ENCODE assay signal across 10 cellular contexts in genomic region chr22:23237201-23237798, GRCh38. TPM values are rescaled to one million over a fixed set of nuclear protein-coding genes. Genes with fewer than 3 reads are reported as not detected.
DNase-seq lines count a peak whose midpoint lies in the region; ATAC-seq and TF ChIP-seq lines count a peak whose summit lies in the region.
"Had no signal": no experiment of that assay in that cellular context is flagged by ENCODE, and none has a peak within 500 bp of the region (broad histone marks: within the 10 kb centered on the region; RNA-seq: fewer than 3 reads in every experiment).

No MANE protein-coding gene starts in this region.

- H3K4me1 ChIP-seq in transverse colon, result peaks cover 2 to 30% (median 12%) of the 10 kb centered on the region in 4 donors

- no peak for DNase-seq in activated naive CD4-positive, alpha-beta T cell treated with anti-CD3 and anti-CD28 coated beads for 36 hours
- DNase-seq in activated naive CD4-positive, alpha-beta T cell treated with anti-CD3 and anti-CD28 coated beads, Interleukin-2, amount 50 U/mL, for 16 hours, result no peak
- no peak for DNase-seq in immature natural killer cell
- DNase-seq in transverse colon, result peak; percentile 25
- no peak for DNase-seq in GM19240 (ENCODE audit: insufficient read length, low spot score)
- DNase-seq in stimulated activated CD4-positive, alpha-beta T cell treated with anti-CD3 and anti-CD28 coated beads, Interleukin-2, amount 100 ng/mL, for 48 hours, result no peak
- DNase-seq: activated CD4-positive, CD25-positive, alpha-beta regulatory T cell had no signal

- TF ChIP-seq EP300 in transverse colon (IDR thresholded peaks at IDR 0.05; ENCODE audit: low read depth), result no peak

- H3K4me3 Mint-ChIP-seq in activated naive CD4-positive, alpha-beta T cell treated with anti-CD3 and anti-CD28 coated beads for 36 hours, result peak overlapping the region; percentile 27
- no peak overlapping the region for H3K4me3 Mint-ChIP-seq in activated naive CD8-positive, alpha-beta T cell
- H3K4me3 Mint-ChIP-seq in immature natural killer cell, result peak overlapping the region in 4 of 5 donors; percentile 12 to 61 (median 46)

- peaks cover 21% of the 10 kb centered on the region for H3K36me3 Mint-ChIP-seq in activated naive CD4-positive, alpha-beta T cell treated with anti-CD3 and anti-CD28 coated beads for 36 hours (ENCODE audit: low read depth)
- peaks cover 4% of the 10 kb centered on the region for H3K36me3 Mint-ChIP-seq in activated naive CD8-positive, alpha-beta T cell
- peaks cover 0 to 8% (median 0%) of the 10 kb centered on the region in 3 donors for H3K36me3 Mint-ChIP-seq in immature natural killer cell

- peak overlapping the region in 1 of 4 donors; percentile 5 for H3K27ac ChIP-seq in transverse colon
- H3K27ac ChIP-seq: C4-2B had no signal

- no peaks in the 10 kb centered on the region for H3K36me3 ChIP-seq in transverse colon

- peaks cover 89% of the 10 kb centered on the region for H3K4me1 Mint-ChIP-seq in activated naive CD4-positive, alpha-beta T cell treated with anti-CD3 and anti-CD28 coated beads for 36 hours (ENCODE audit: low read depth)
- peaks cover 62% of the 10 kb centered on the region for H3K4me1 Mint-ChIP-seq in activated naive CD8-positive, alpha-beta T cell (ENCODE audit: low read depth)
- peaks cover 91 to 97% of the 10 kb centered on the region in 2 donors for H3K4me1 Mint-ChIP-seq in immature natural killer cell

- no peaks in the 10 kb centered on the region for H3K9me3 ChIP-seq in transverse colon

- H3K27me3 Mint-ChIP-seq in activated naive CD4-positive, alpha-beta T cell treated with anti-CD3 and anti-CD28 coated beads for 36 hours (ENCODE audit: low read depth), result no peaks in the 10 kb centered on the region
- no peaks in the 10 kb centered on the region for H3K27me3 Mint-ChIP-seq in activated naive CD8-positive, alpha-beta T cell
- H3K27me3 Mint-ChIP-seq in immature natural killer cell (ENCODE audit: low read depth in 3 of 3), result peaks cover 3 to 16% (median 12%) of the 10 kb centered on the region in 3 donors

- peak overlapping the region; percentile 85 for H3K27ac Mint-ChIP-seq in activated naive CD4-positive, alpha-beta T cell treated with anti-CD3 and anti-CD28 coated beads for 36 hours
- H3K27ac Mint-ChIP-seq in activated naive CD8-positive, alpha-beta T cell, result peak overlapping the region; percentile 69
- peak overlapping the region; percentile 12 to 75 (median 54) for H3K27ac Mint-ChIP-seq in immature natural killer cell

- no peak overlapping the region for H3K4me3 ChIP-seq in transverse colon

- ATAC-seq in GM21825 (IDR thresholded peaks at IDR 0.05; ENCODE audit: unreplicated experiment), result no peak

- H3K27me3 ChIP-seq in transverse colon, result no peaks in the 10 kb centered on the region

- in situ Hi-C loops in transverse colon (cut with MboI; ENCODE audit: low pct_ligation_motif_present in 1 of 4, low pct_unique_long_range_greater_than_20kb in 1 of 4, low sequenced_read_pairs in 3 of 4), result no loop called here

- TF ChIP-seq CTCF in transverse colon (IDR thresholded peaks at IDR 0.05), result no peak

- CTCF ChIA-PET in activated naive CD4-positive, alpha-beta T cell treated with anti-CD3 and anti-CD28 coated beads for 36 hours (lab: Charles Lee), result no interaction called here

- WGBS in transverse colon (ENCODE audit: low coverage in 1 of 2), 2 donors, result 47% methylated on average over 16 of the region's 16 CpGs; no CpG with 5 or more reads in 1 of the 2 donors

- no peak for TF ChIP-seq POLR2A in transverse colon (IDR thresholded peaks at IDR 0.05)

- peaks cover 6% of the 10 kb centered on the region for H3K9me3 Mint-ChIP-seq in activated naive CD4-positive, alpha-beta T cell treated with anti-CD3 and anti-CD28 coated beads for 36 hours
- no peaks in the 10 kb centered on the region for H3K9me3 Mint-ChIP-seq in activated naive CD8-positive, alpha-beta T cell (ENCODE audit: low read depth)
- no peaks in the 10 kb centered on the region for H3K9me3 Mint-ChIP-seq in immature natural killer cell

- intact Hi-C loops in activated naive CD4-positive, alpha-beta T cell treated with anti-CD3 and anti-CD28 coated beads for 36 hours (cut with micrococcal nuclease), result no loop called here
- intact Hi-C loops in transverse colon (cut with DNase I; ENCODE audit: low total_unique reads), result no loop called here

RNA-seq across cellular contexts. Expression of gene BCR, which starts 57.0 kb away (rescaled TPM):
- 10 to 100 TPM; 62.3 to 63.3 TPM for total RNA-seq in activated naive CD4-positive, alpha-beta T cell treated with anti-CD3 and anti-CD28 coated beads for 36 hours
- 10 to 100 TPM in 1 of 3 donors, 1 to 10 TPM in 2; 4.1 to 12.5 (median 5.6) TPM for polyA plus RNA-seq in immature natural killer cell
- 100 to 1,000 TPM in 2 of 4 donors, 10 to 100 TPM in 2; 36.9 to 514 (median 91.0) TPM for total RNA-seq in transverse colon
